Comparison of ENCODE assay signal across 19 cellular contexts in the genomic region with DNA sequence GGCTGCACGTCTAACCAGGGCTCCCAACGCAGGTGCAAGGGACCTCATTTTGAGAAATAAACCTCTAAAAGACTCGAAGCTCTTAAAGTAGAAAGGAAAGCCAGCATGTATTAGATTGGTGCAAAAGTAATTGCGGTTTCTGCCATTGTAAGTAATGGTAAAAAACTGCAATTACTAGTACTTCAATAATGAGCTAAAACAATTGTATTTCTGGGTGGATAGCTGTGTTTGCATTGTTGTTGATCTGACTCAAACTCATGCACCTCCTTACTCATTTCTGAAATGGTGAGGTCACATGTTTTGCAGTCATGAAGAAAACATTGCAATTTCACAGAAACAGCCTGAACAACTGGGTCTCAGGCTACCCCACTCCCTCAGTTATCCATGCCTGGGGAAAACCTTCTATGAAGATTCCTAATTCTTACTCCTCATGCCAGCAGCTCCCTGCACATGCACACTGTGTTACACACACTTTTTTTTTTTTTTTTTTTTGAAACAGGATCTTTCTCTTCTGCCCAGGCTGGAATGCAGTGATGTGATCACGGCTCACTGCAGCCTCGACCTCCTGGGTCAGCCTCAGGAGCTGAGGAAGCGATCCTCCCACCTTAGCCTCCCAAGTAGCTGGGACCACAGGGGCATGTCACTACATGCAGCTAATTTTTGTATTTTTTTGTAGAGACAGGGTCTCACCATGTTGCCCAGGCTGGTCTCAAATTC. TPM values are rescaled to one million over a fixed set of nuclear protein-coding genes. Genes with fewer than 3 reads are reported as not detected.
DNase-seq lines count a peak whose midpoint lies in the region; ATAC-seq, FAIRE-seq and TF ChIP-seq lines count a peak whose summit lies in the region.
"Had no signal": no experiment of that assay in that cellular context is flagged by ENCODE, and none has a peak within 500 bp of the region (broad histone marks: within the 10 kb centered on the region; RNA-seq: fewer than 3 reads in every experiment).

No MANE protein-coding gene starts in this region.

- H3K36me3 ChIP-seq in HEK293 (ENCODE audit: control insufficient read depth in 2 of 2, insufficient read depth in 1 of 2, low read length in 2 of 2), result peaks cover 0 to 16% of the 10 kb centered on the region in 2 experiments; a peak in 1 of 3 replicates
- peaks cover 3% of the 10 kb centered on the region for H3K36me3 ChIP-seq in osteoblast (ENCODE audit: insufficient read depth, low read length)

- H2AFZ ChIP-seq in osteoblast (ENCODE audit: low read length), result no peak overlapping the region

- POLR2A ChIA-PET in activated CD8-positive, alpha-beta T cell treated with anti-CD3 and anti-CD28 coated beads for 36 hours (lab: Charles Lee), result interaction anchor here (1.2 kb wide), 1 partner anchor 8 kb away, joined by 4 read pairs; no protein-coding TSS in a partner anchor
- POLR2A ChIA-PET in activated CD8-positive, alpha-beta T cell treated with anti-CD3 and anti-CD28 coated beads, Interleukin-2, amount 10 ng/mL, durations not matched to agents 7 days and 5 days (lab: Charles Lee), result no interaction called here
- POLR2A ChIA-PET in HEK293 (lab: Yijun Ruan, JAX), result interaction anchor here (0.7 kb wide), 1 partner anchor 61 kb away, joined by 4 read pairs; no protein-coding TSS in a partner anchor

- H3K4me3 Mint-ChIP-seq in activated CD8-positive, alpha-beta T cell treated with anti-CD3 and anti-CD28 coated beads for 36 hours, result no peak overlapping the region
- H3K4me3 Mint-ChIP-seq in activated CD8-positive, alpha-beta T cell treated with anti-CD3 and anti-CD28 coated beads, Interleukin-2, amount 10 ng/mL, durations not matched to agents 7 days and 5 days, result no peak overlapping the region
- H3K4me3 Mint-ChIP-seq in activated naive CD8-positive, alpha-beta T cell treated with anti-CD3 and anti-CD28 coated beads, Interleukin-2, amount 50 U/mL, for 24 hours, result no peak overlapping the region
- H3K4me3 Mint-ChIP-seq: activated naive CD4-positive, alpha-beta T cell treated with anti-CD3 and anti-CD28 coated beads, Interleukin-2, amount 10 ng/mL, durations not matched to agents 7 days and 5 days; memory B cell had no signal

- no peaks in the 10 kb centered on the region for H3K9me3 Mint-ChIP-seq in activated CD8-positive, alpha-beta T cell treated with anti-CD3 and anti-CD28 coated beads for 36 hours
- H3K9me3 Mint-ChIP-seq in activated CD8-positive, alpha-beta T cell treated with anti-CD3 and anti-CD28 coated beads, Interleukin-2, amount 10 ng/mL, durations not matched to agents 7 days and 5 days (ENCODE audit: insufficient read depth), result no peaks in the 10 kb centered on the region
- no peaks in the 10 kb centered on the region for H3K9me3 Mint-ChIP-seq in activated naive CD8-positive, alpha-beta T cell treated with anti-CD3 and anti-CD28 coated beads, Interleukin-2, amount 50 U/mL, for 24 hours
- H3K9me3 Mint-ChIP-seq: activated naive CD4-positive, alpha-beta T cell treated with anti-CD3 and anti-CD28 coated beads, Interleukin-2, amount 10 ng/mL, durations not matched to agents 7 days and 5 days; memory B cell had no signal

- peak; percentile 24 for ATAC-seq in activated CD8-positive, alpha-beta T cell treated with anti-CD3 and anti-CD28 coated beads for 36 hours
- ATAC-seq in activated CD8-positive, alpha-beta T cell treated with anti-CD3 and anti-CD28 coated beads, Interleukin-2, amount 10 ng/mL, durations not matched to agents 7 days and 5 days, result no peak
- ATAC-seq in activated naive CD8-positive, alpha-beta T cell treated with anti-CD3 and anti-CD28 coated beads, Interleukin-2, amount 50 U/mL, for 24 hours, result no peak
- ATAC-seq in HG03457 (IDR thresholded peaks at IDR 0.05; ENCODE audit: unreplicated experiment), result no peak

- no peaks in the 10 kb centered on the region for H3K27me3 ChIP-seq in osteoblast (ENCODE audit: insufficient read depth, low read length)

- FAIRE-seq in HTR-8/SVneo (lab: Jason Lieb, UNC), result no peak
- FAIRE-seq: small intestine had no signal

- no peaks in the 10 kb centered on the region for H3K27me3 Mint-ChIP-seq in activated CD8-positive, alpha-beta T cell treated with anti-CD3 and anti-CD28 coated beads for 36 hours
- H3K27me3 Mint-ChIP-seq in activated CD8-positive, alpha-beta T cell treated with anti-CD3 and anti-CD28 coated beads, Interleukin-2, amount 10 ng/mL, durations not matched to agents 7 days and 5 days (ENCODE audit: low read depth), result no peaks in the 10 kb centered on the region
- no peaks in the 10 kb centered on the region for H3K27me3 Mint-ChIP-seq in activated naive CD8-positive, alpha-beta T cell treated with anti-CD3 and anti-CD28 coated beads, Interleukin-2, amount 50 U/mL, for 24 hours
- H3K27me3 Mint-ChIP-seq: activated naive CD4-positive, alpha-beta T cell treated with anti-CD3 and anti-CD28 coated beads, Interleukin-2, amount 10 ng/mL, durations not matched to agents 7 days and 5 days; memory B cell had no signal

- no peak overlapping the region for H3K27ac Mint-ChIP-seq in activated CD8-positive, alpha-beta T cell treated with anti-CD3 and anti-CD28 coated beads for 36 hours
- no peak overlapping the region for H3K27ac Mint-ChIP-seq in activated CD8-positive, alpha-beta T cell treated with anti-CD3 and anti-CD28 coated beads, Interleukin-2, amount 10 ng/mL, durations not matched to agents 7 days and 5 days
- H3K27ac Mint-ChIP-seq in activated naive CD8-positive, alpha-beta T cell treated with anti-CD3 and anti-CD28 coated beads, Interleukin-2, amount 50 U/mL, for 24 hours, result no peak overlapping the region
- H3K27ac Mint-ChIP-seq: activated naive CD4-positive, alpha-beta T cell treated with anti-CD3 and anti-CD28 coated beads, Interleukin-2, amount 10 ng/mL, durations not matched to agents 7 days and 5 days; memory B cell had no signal

- H3K27ac ChIP-seq in HEK293 (ENCODE audit: extremely low read depth, low read depth, low read length), result no peak overlapping the region
- no peak overlapping the region for H3K27ac ChIP-seq in osteoblast (ENCODE audit: low read depth, low read length)

- peaks cover 2% of the 10 kb centered on the region for H4K20me1 ChIP-seq in osteoblast (ENCODE audit: insufficient read depth, low read length)

- TF ChIP-seq CTCF in activated CD8-positive, alpha-beta T cell treated with anti-CD3 and anti-CD28 coated beads for 36 hours (IDR thresholded peaks at IDR 0.05), result no peak
- no peak for TF ChIP-seq CTCF in HEK293 (tag by site-specific recombination; IDR thresholded peaks at IDR 0.05)
- no peak for TF ChIP-seq CTCF in choroid plexus epithelial cell (conservative IDR thresholded peaks at IDR 0.05; ENCODE audit: low read depth, low read length)
- no peak for TF ChIP-seq CTCF in osteoblast (IDR thresholded peaks at IDR 0.05; ENCODE audit: extremely low read depth, low read depth, low read length)

- no peak overlapping the region for H3K4me2 ChIP-seq in osteoblast (ENCODE audit: insufficient read depth, low read length)

- no peaks in the 10 kb centered on the region for H3K79me2 ChIP-seq in osteoblast (ENCODE audit: insufficient read depth, low read length)

- H3K4me1 Mint-ChIP-seq in activated CD8-positive, alpha-beta T cell treated with anti-CD3 and anti-CD28 coated beads for 36 hours (ENCODE audit: low read depth), result no peaks in the 10 kb centered on the region
- no peaks in the 10 kb centered on the region for H3K4me1 Mint-ChIP-seq in activated CD8-positive, alpha-beta T cell treated with anti-CD3 and anti-CD28 coated beads, Interleukin-2, amount 10 ng/mL, durations not matched to agents 7 days and 5 days (ENCODE audit: low read depth)
- H3K4me1 Mint-ChIP-seq in activated naive CD8-positive, alpha-beta T cell treated with anti-CD3 and anti-CD28 coated beads, Interleukin-2, amount 50 U/mL, for 24 hours, result no peaks in the 10 kb centered on the region
- H3K4me1 Mint-ChIP-seq: activated naive CD4-positive, alpha-beta T cell treated with anti-CD3 and anti-CD28 coated beads, Interleukin-2, amount 10 ng/mL, durations not matched to agents 7 days and 5 days; memory B cell had no signal

- no peak overlapping the region for H3K4me3 ChIP-seq in HEK293 (ENCODE audit: low read depth, low read length)
- no peak overlapping the region for H3K4me3 ChIP-seq in choroid plexus epithelial cell (ENCODE audit: low read depth, low read length)
- no peak overlapping the region for H3K4me3 ChIP-seq in osteoblast (ENCODE audit: insufficient read depth, low read length)

- H3K4me1 ChIP-seq in HEK293 (ENCODE audit: control insufficient read depth, insufficient read depth, low read length) (no peaks in the 10 kb centered on the region), osteoblast (ENCODE audit: insufficient read depth, low read length) (no peaks in the 10 kb centered on the region)

- DNase-seq in activated CD8-positive, alpha-beta T cell treated with anti-CD3 and anti-CD28 coated beads for 36 hours, result no peak
- DNase-seq in activated CD8-positive, alpha-beta T cell treated with anti-CD3 and anti-CD28 coated beads, Interleukin-2, amount 10 ng/mL, durations not matched to agents 7 days and 5 days, result no peak
- peak; percentile 62 for DNase-seq in choroid plexus epithelial cell (ENCODE audit: low read depth)
- DNase-seq in osteoblast (ENCODE audit: insufficient read length, low spot score, missing footprints), result peak; percentile 94
- DNase-seq in HTR-8/SVneo (ENCODE audit: insufficient read length, low spot score), result no peak
- DNase-seq in activated naive CD8-positive, alpha-beta T cell treated with anti-CD3 and anti-CD28 coated beads, Interleukin-2, amount 50 U/mL, for 24 hours, result no peak
- DNase-seq: activated CD4-positive, alpha-beta T cell treated with anti-CD3 and anti-CD28 coated beads, Interleukin-2, amount 50 U/mL, for 48 hours; activated naive CD4-positive, alpha-beta T cell treated with anti-CD3 and anti-CD28 coated beads, Interleukin-2, amount 10 ng/mL, durations not matched to agents 7 days and 5 days; central memory CD4-positive, alpha-beta T cell; DMS153; Karpas-422; NCI-H187; NCI-H526; RPMI8226; small intestine had no signal

- H3K9me3 ChIP-seq in HEK293 (ENCODE audit: control insufficient read depth, insufficient read depth, low read depth, low read length), result no peaks in the 10 kb centered on the region
- H3K9me3 ChIP-seq in osteoblast (ENCODE audit: low read depth, low read length), result no peaks in the 10 kb centered on the region

- peaks cover 4% of the 10 kb centered on the region for H3K36me3 Mint-ChIP-seq in activated CD8-positive, alpha-beta T cell treated with anti-CD3 and anti-CD28 coated beads for 36 hours (ENCODE audit: low read depth)
- H3K36me3 Mint-ChIP-seq in activated CD8-positive, alpha-beta T cell treated with anti-CD3 and anti-CD28 coated beads, Interleukin-2, amount 10 ng/mL, durations not matched to agents 7 days and 5 days (ENCODE audit: low read depth), result no peaks in the 10 kb centered on the region
- H3K36me3 Mint-ChIP-seq in activated naive CD8-positive, alpha-beta T cell treated with anti-CD3 and anti-CD28 coated beads, Interleukin-2, amount 50 U/mL, for 24 hours (ENCODE audit: low read depth), result peaks cover 5% of the 10 kb centered on the region
- H3K36me3 Mint-ChIP-seq: activated naive CD4-positive, alpha-beta T cell treated with anti-CD3 and anti-CD28 coated beads, Interleukin-2, amount 10 ng/mL, durations not matched to agents 7 days and 5 days; memory B cell had no signal

- intact Hi-C loops in activated CD8-positive, alpha-beta T cell treated with anti-CD3 and anti-CD28 coated beads for 36 hours (cut with micrococcal nuclease), result no loop called here

- CTCF ChIA-PET in activated CD8-positive, alpha-beta T cell treated with anti-CD3 and anti-CD28 coated beads for 36 hours (lab: Charles Lee), result interaction anchor here (1.1 to 1.2 kb wide), 3 partner anchors 16 to 112 kb away, joined by 3 to 4 read pairs (median 4); no protein-coding TSS in a partner anchor
- CTCF ChIA-PET in activated CD8-positive, alpha-beta T cell treated with anti-CD3 and anti-CD28 coated beads, Interleukin-2, amount 10 ng/mL, durations not matched to agents 7 days and 5 days (lab: Charles Lee), result interaction anchor here (1.2 to 2.0 kb wide), 3 partner anchors 12 to 24 kb away, joined by 5 to 8 read pairs (median 6); partner anchors contain the start of gene VWCE
- CTCF ChIA-PET in HEK293 (lab: Yijun Ruan, JAX), result interaction anchor here (0.8 to 3.6 kb wide), 2 partner anchors 16 to 443 kb away, joined by 3 to 13 read pairs; no protein-coding TSS in a partner anchor

RNA-seq across cellular contexts. Expression of gene VWCE, which starts 24.6 kb away (rescaled TPM):
- total RNA-seq in activated CD8-positive, alpha-beta T cell treated with anti-CD3 and anti-CD28 coated beads for 36 hours, result 10 to 100 TPM; 23.3 to 25.8 TPM
- 1 to 10 TPM; 2.2 to 3.3 TPM for total RNA-seq in activated CD8-positive, alpha-beta T cell treated with anti-CD3 and anti-CD28 coated beads, Interleukin-2, amount 10 ng/mL, durations not matched to agents 7 days and 5 days
- 4.7 and 6.2 TPM in 2 replicates for total RNA-seq in osteoblast

RNA-seq across cellular contexts. Expression of gene PGA5, which starts 29.5 kb away (rescaled TPM):
- not detected for total RNA-seq in activated CD8-positive, alpha-beta T cell treated with anti-CD3 and anti-CD28 coated beads for 36 hours
- total RNA-seq in activated CD8-positive, alpha-beta T cell treated with anti-CD3 and anti-CD28 coated beads, Interleukin-2, amount 10 ng/mL, durations not matched to agents 7 days and 5 days, result not detected
- total RNA-seq in osteoblast, result not detected in 2 replicates
- total RNA-seq: T-helper 1 cell treated with Interleukin-12 subunit alpha and Interleukin-12 subunit beta and Interleukin-4 antibody, amounts not matched to agents 30 ng/mL and 1 ng/mL, for 36 hours had no signal

RNA-seq across cellular contexts. Expression of gene PGA4, which starts 48.4 kb away (rescaled TPM):
- not detected for total RNA-seq in activated CD8-positive, alpha-beta T cell treated with anti-CD3 and anti-CD28 coated beads for 36 hours
- total RNA-seq in activated CD8-positive, alpha-beta T cell treated with anti-CD3 and anti-CD28 coated beads, Interleukin-2, amount 10 ng/mL, durations not matched to agents 7 days and 5 days, result not detected
- not detected in 2 replicates for total RNA-seq in osteoblast
- total RNA-seq: T-helper 1 cell treated with Interleukin-12 subunit alpha and Interleukin-12 subunit beta and Interleukin-4 antibody, amounts not matched to agents 30 ng/mL and 1 ng/mL, for 36 hours had no signal

Comparison
In these comparisons a context has a peak if more than half of its experiments do, and no peak if none do; other contexts are left out.
1. DNase-seq: peak in choroid plexus epithelial cell (single experiment) and osteoblast (single experiment); none in activated CD8-positive, alpha-beta T cell treated with anti-CD3 and anti-CD28 coated beads for 36 hours (single experiment), activated CD8-positive, alpha-beta T cell treated with anti-CD3 and anti-CD28 coated beads, Interleukin-2, amount 10 ng/mL, durations not matched to agents 7 days and 5 days (single experiment), HTR-8/SVneo (single experiment) and activated naive CD8-positive, alpha-beta T cell treated with anti-CD3 and anti-CD28 coated beads, Interleukin-2, amount 50 U/mL, for 24 hours (single experiment).